15 cellular contexts compared by ENCODE assay signal in the genomic region with DNA sequence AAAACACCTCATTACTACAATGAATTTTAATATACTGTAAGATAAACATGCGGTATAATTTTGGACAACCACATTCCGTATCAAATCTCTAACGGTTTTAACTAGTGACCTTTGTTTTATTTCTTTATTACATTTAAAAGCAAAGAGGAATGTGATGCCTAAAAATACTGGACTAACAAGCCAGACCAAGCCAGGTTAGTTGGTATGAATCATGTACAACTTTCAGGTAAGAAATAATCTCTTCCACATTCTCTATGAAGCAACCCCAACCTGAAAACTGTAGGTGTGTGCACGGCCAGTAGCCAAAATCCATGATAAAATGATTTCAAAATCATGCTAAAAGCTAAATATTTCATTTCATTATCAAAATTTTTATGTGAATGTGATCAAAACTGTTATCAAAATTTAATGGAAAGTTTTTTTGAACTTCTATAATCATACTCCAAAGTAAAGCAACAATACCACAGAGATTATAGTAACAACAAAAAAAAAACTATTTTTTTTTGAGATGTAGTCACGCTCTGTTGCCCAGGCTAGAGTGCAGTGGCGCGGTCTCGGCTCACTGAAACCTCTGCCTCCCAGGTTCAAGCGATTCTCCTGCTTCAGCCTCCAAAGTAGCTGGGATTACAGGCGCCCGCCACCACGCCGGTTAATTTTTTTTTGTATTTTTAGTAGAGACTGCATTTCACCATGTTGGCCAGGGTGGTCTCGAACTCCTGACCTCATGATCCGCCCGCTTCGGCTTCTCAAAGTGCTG.
DNase-seq lines count a peak whose midpoint lies in the region; ATAC-seq and TF ChIP-seq lines count a peak whose summit lies in the region.
"Had no signal": no experiment of that assay in that cellular context is flagged by ENCODE, and none has a peak within 500 bp of the region (broad histone marks: within the 10 kb centered on the region; RNA-seq: fewer than 3 reads in every experiment).

No MANE protein-coding gene starts in this region.

- no peak for TF ChIP-seq POLR2A in uterus (IDR thresholded peaks at IDR 0.05)

- peak overlapping the region; percentile 39 for H3K27ac Mint-ChIP-seq in MCF 10A (ENCODE audit: low read depth, unreplicated experiment)

- H3K4me1 Mint-ChIP-seq in MCF 10A (ENCODE audit: insufficient read depth, unreplicated experiment) = peaks cover 45% of the 10 kb centered on the region

- H3K4me3 Mint-ChIP-seq in MCF 10A (ENCODE audit: unreplicated experiment) = no peak overlapping the region

- no peaks in the 10 kb centered on the region for H4K20me1 ChIP-seq in mammary epithelial cell (ENCODE audit: insufficient read depth, low read length)

- H3K36me3 ChIP-seq in mammary epithelial cell (ENCODE audit: insufficient read depth, low read length) (peaks cover 1% of the 10 kb centered on the region), RWPE2 (ENCODE audit: low read depth) (peaks cover 65% of the 10 kb centered on the region), lower lobe of right lung (peaks cover 5% of the 10 kb centered on the region), uterus (no peaks in the 10 kb centered on the region)

- no peak overlapping the region for H2AFZ ChIP-seq in mammary epithelial cell (ENCODE audit: low read depth, low read length)

- peaks cover 41% of the 10 kb centered on the region for H3K36me3 Mint-ChIP-seq in MCF 10A (ENCODE audit: insufficient read depth, unreplicated experiment)

- BruUV-seq in MCF 10A (replicated peaks; lab: Mats Ljungman, UMichigan) = no TSS peak
- no TSS peak for BruUV-seq in mammary epithelial cell (replicated peaks; lab: Mats Ljungman, UMichigan)

- in situ Hi-C loops in mammary epithelial cell (cut with MboI; ENCODE audit: low sequenced_read_pairs in 2 of 2) = no loop called here

- H3K27ac ChIP-seq in mammary epithelial cell (ENCODE audit: insufficient read depth, low read depth, low read length) = no peak overlapping the region
- H3K27ac ChIP-seq in RWPE2 (ENCODE audit: poor library complexity, severe bottlenecking) = no peak overlapping the region
- H3K27ac ChIP-seq in lower lobe of right lung = peak overlapping the region; percentile 6
- H3K27ac ChIP-seq in uterus = peak overlapping the region; percentile 90 to 97
- H3K27ac ChIP-seq: A549, epithelial cell of prostate had no signal

- no peaks in the 10 kb centered on the region for H3K27me3 Mint-ChIP-seq in MCF 10A (ENCODE audit: insufficient read depth, unreplicated experiment)

- no peak overlapping the region for H3K9ac ChIP-seq in mammary epithelial cell (ENCODE audit: insufficient read depth, low read length)

- no peaks in the 10 kb centered on the region for H3K27me3 ChIP-seq in mammary epithelial cell (ENCODE audit: insufficient read depth, low read length)
- H3K27me3 ChIP-seq in RWPE2 (ENCODE audit: insufficient read depth, poor library complexity, severe bottlenecking) = no peaks in the 10 kb centered on the region
- no peaks in the 10 kb centered on the region for H3K27me3 ChIP-seq in lower lobe of right lung (ENCODE audit: low read depth)
- H3K27me3 ChIP-seq in uterus = no peaks in the 10 kb centered on the region

- POLR2A ChIA-PET in MCF 10A (lab: Yijun Ruan, JAX) = interaction anchor here (0.6 to 7.0 kb wide), 6 partner anchors 7 to 1605 kb away, joined by 3 to 94 read pairs (median 3); no protein-coding TSS in a partner anchor

- no peak for DNase-seq in MCF 10A (ENCODE audit: unreplicated experiment)
- no peak for DNase-seq in mammary epithelial cell
- DNase-seq in RWPE2 (ENCODE audit: low spot score) = no peak
- DNase-seq in lower lobe of right lung = no peak
- no peak for DNase-seq in uterus
- no peak for DNase-seq in OCI-M1 (lab: John Stamatoyannopoulos, UW)
- DNase-seq in sciatic nerve (ENCODE audit: low spot score) = no peak
- DNase-seq in NCI-H128 (lab: John Stamatoyannopoulos, UW; ENCODE audit: unreplicated experiment) = no peak
- DNase-seq: activated CD4-positive, CD25-positive, alpha-beta regulatory T cell treated with anti-CD3 and anti-CD28 coated beads, Interleukin-2, amount 50 U/mL, for 72 hours; NCI-H187 treated with DMSO at 0.1 percent for 48 hours; NCI-H526 treated with DMSO at 0.1 percent for 48 hours; stimulated activated naive CD8-positive, alpha-beta T cell treated with anti-CD3 and anti-CD28 coated beads, Interleukin-15, Interleukin-2, amounts not matched to agents 100 U/mL and 50 U/mL, for 24 hours had no signal

- H3K9me3 Mint-ChIP-seq in MCF 10A (ENCODE audit: unreplicated experiment) = no peaks in the 10 kb centered on the region
- H3K9me3 Mint-ChIP-seq: T-helper 1 cell treated with Interleukin-12 subunit alpha and Interleukin-12 subunit beta and Interleukin-4 antibody, amounts not matched to agents 30 μg/mL and 1 μg/mL, for 36 hours had no signal

- no peak for TF ChIP-seq CTCF in MCF 10A (IDR thresholded peaks at IDR 0.05; ENCODE audit: unreplicated experiment)
- TF ChIP-seq CTCF in mammary epithelial cell (conservative IDR thresholded peaks at IDR 0.05 in 1 of 2, IDR thresholded peaks at IDR 0.05 in 1 of 2; ENCODE audit: extremely low read depth in 1 of 2, insufficient read depth in 1 of 2, low read depth in 1 of 2, low read length in 2 of 2) = no peak
- no peak for TF ChIP-seq CTCF in RWPE2 (IDR thresholded peaks at IDR 0.05; ENCODE audit: poor library complexity, severe bottlenecking)
- no peak for TF ChIP-seq CTCF in lower lobe of right lung (IDR thresholded peaks at IDR 0.05)
- no peak for TF ChIP-seq CTCF in uterus (IDR thresholded peaks at IDR 0.05)

- CTCF ChIA-PET in MCF 10A (lab: Yijun Ruan, JAX) (interaction anchor here (0.7 to 1.2 kb wide), 4 partner anchors 9 to 442 kb away, joined by 3 to 4 read pairs (median 3); no protein-coding TSS in a partner anchor), mammary epithelial cell (lab: Charles Lee; ENCODE audit: low non-redundant PET) (no interaction called here)

- intact Hi-C loops in MCF 10A (cut with micrococcal nuclease) (no loop called here), mammary epithelial cell (cut with micrococcal nuclease) (no loop called here), lower lobe of right lung (cut with DNase I) (no loop called here), uterus (cut with DNase I; ENCODE audit: low total_unique reads) (no loop called here), sciatic nerve (cut with DNase I) (no loop called here)

- H3K9me3 ChIP-seq in mammary epithelial cell (replicated peaks; ENCODE audit: insufficient read depth, low read length) (no peaks in the 10 kb centered on the region), RWPE2 (ENCODE audit: severe bottlenecking) (no peaks in the 10 kb centered on the region), lower lobe of right lung (no peaks in the 10 kb centered on the region), uterus (no peaks in the 10 kb centered on the region)
- H3K9me3 ChIP-seq: A549 had no signal

- no peak overlapping the region for H3K4me2 ChIP-seq in mammary epithelial cell (ENCODE audit: insufficient read depth, low read depth, low read length)

- 95% methylated on average over 17 of the region's 17 CpGs for WGBS in mammary epithelial cell (ENCODE audit: low coverage, missing lambda C conversion rate)

- peaks cover 95% of the 10 kb centered on the region for H3K79me2 ChIP-seq in mammary epithelial cell (ENCODE audit: insufficient read depth, low read length)

- dilution Hi-C loops in mammary epithelial cell (cut with HindIII; ENCODE audit: low sequenced_read_pairs) = no loop called here

- H3K4me3 ChIP-seq in mammary epithelial cell (replicated peaks in 1 of 3; ENCODE audit: insufficient read depth in 1 of 3, low read depth in 2 of 3, low read length in 3 of 3) (no peak overlapping the region), RWPE2 (ENCODE audit: severe bottlenecking) (no peak overlapping the region), lower lobe of right lung (no peak overlapping the region), uterus (no peak overlapping the region)
- H3K4me3 ChIP-seq: A549 had no signal

- peak; percentile 38; the same call in 1 of the 3 replicates for ATAC-seq in RWPE2 (ENCODE audit: low read depth)
- no peak for ATAC-seq in lower lobe of right lung
- ATAC-seq in sciatic nerve = no peak
- ATAC-seq: A549; stimulated activated naive CD8-positive, alpha-beta T cell treated with anti-CD3 and anti-CD28 coated beads, Interleukin-15, Interleukin-2, amounts not matched to agents 100 U/mL and 50 U/mL, for 24 hours had no signal

- peaks cover 15% of the 10 kb centered on the region for H3K4me1 ChIP-seq in mammary epithelial cell (ENCODE audit: insufficient read depth, low read length)
- H3K4me1 ChIP-seq in RWPE2 (ENCODE audit: insufficient read depth, poor library complexity, severe bottlenecking) = peaks cover 36% of the 10 kb centered on the region
- peaks cover 91% of the 10 kb centered on the region for H3K4me1 ChIP-seq in lower lobe of right lung
- peaks cover 4 to 23% of the 10 kb centered on the region in 2 donors for H3K4me1 ChIP-seq in uterus

Comparison
In these comparisons a context has a peak if more than half of its experiments do, and no peak if none do; other contexts are left out.
1. H3K27ac ChIP-seq: peak in lower lobe of right lung (single experiment) and uterus (2 of 2); none in mammary epithelial cell (single experiment) and RWPE2 (single experiment).